In genomic region chr7:122887198-122887597, GRCh38 we compare ENCODE assay signal across 8 cellular contexts. TPM values are rescaled to one million over a fixed set of nuclear protein-coding genes. Genes with fewer than 3 reads are reported as not detected.
DNase-seq lines count a peak whose midpoint lies in the region; ATAC-seq and TF ChIP-seq lines count a peak whose summit lies in the region.

No MANE protein-coding gene starts in this region.

- ATAC-seq in SK-N-SH treated with all-trans-retinoic acid at 6 μM for 48 hours, result peak; percentile 77

- H3K27me3 ChIP-seq in CD4-positive, alpha-beta memory T cell (ENCODE audit: insufficient read depth, low read length), result peaks cover 16% of the 10 kb centered on the region
- peaks cover 0 to 23% (median 0%) of the 10 kb centered on the region in 4 donors for H3K27me3 ChIP-seq in esophagus squamous epithelium

- 2% methylated on average over 7 to 12 of the region's 12 CpGs for WGBS in esophagus squamous epithelium, 2 donors

- CTCF ChIA-PET in CD4-positive, alpha-beta memory T cell (lab: Charles Lee; ENCODE audit: partially characterized antibody), result no interaction called here

- intact Hi-C loops in CD4-positive, alpha-beta memory T cell (cut with micrococcal nuclease), result no loop called here
- intact Hi-C loops in esophagus squamous epithelium (cut with DNase I), result no loop called here

- no peak overlapping the region for H3K27ac ChIP-seq in CD4-positive, alpha-beta memory T cell (ENCODE audit: low read depth, low read length)
- peak overlapping the region; percentile 82 to 94 (median 87) for H3K27ac ChIP-seq in esophagus squamous epithelium

- POLR2A ChIA-PET in CD4-positive, alpha-beta memory T cell (lab: Charles Lee; ENCODE audit: partially characterized antibody), result no interaction called here

- H3K4me3 Mint-ChIP-seq in CD4-positive, alpha-beta memory T cell, result peak overlapping the region in 6 of 8 donors; percentile 13 to 68 (median 46)
- H3K4me3 Mint-ChIP-seq in mesothelial cell of epicardium, result peak overlapping the region; percentile 78
- H3K4me3 Mint-ChIP-seq in type B pancreatic cell, result peak overlapping the region; percentile 91

- H3K4me3 ChIP-seq in CD4-positive, alpha-beta memory T cell (ENCODE audit: low read length in 2 of 2), result no peak overlapping the region
- H3K4me3 ChIP-seq in esophagus squamous epithelium, result peak overlapping the region; percentile 56 to 93 (median 70)

- H3K4me1 ChIP-seq in CD4-positive, alpha-beta memory T cell (ENCODE audit: insufficient read depth, low read length), result no peaks in the 10 kb centered on the region
- peaks cover 0 to 46% (median 0%) of the 10 kb centered on the region in 3 donors for H3K4me1 ChIP-seq in esophagus squamous epithelium

- TF ChIP-seq POLR2A in esophagus squamous epithelium (IDR thresholded peaks at IDR 0.05), result no peak

- H3K9me3 Mint-ChIP-seq in CD4-positive, alpha-beta memory T cell, result peaks cover 0 to 17% (median 2%) of the 10 kb centered on the region in 8 donors
- no peaks in the 10 kb centered on the region for H3K9me3 Mint-ChIP-seq in mesothelial cell of epicardium
- H3K9me3 Mint-ChIP-seq in type B pancreatic cell, result no peaks in the 10 kb centered on the region

- H3K9me3 ChIP-seq in CD4-positive, alpha-beta memory T cell (ENCODE audit: control insufficient read depth in 1 of 2, low read length in 2 of 2), result no peaks in the 10 kb centered on the region
- no peaks in the 10 kb centered on the region for H3K9me3 ChIP-seq in esophagus squamous epithelium

- DNase-seq in CD4-positive, alpha-beta memory T cell, result no peak
- DNase-seq in HK-2 (ENCODE audit: unreplicated experiment) (peak; percentile 66), esophagus squamous epithelium (lab: John Stamatoyannopoulos, UW) (no peak), mesothelial cell of epicardium (ENCODE audit: low spot score in 2 of 2, unreplicated experiment in 2 of 2) (peak; percentile 22 to 60), type B pancreatic cell (ENCODE audit: extremely low spot score, unreplicated experiment) (peak; percentile 68), activated T-cell treated with anti-CD3 and anti-CD28 coated beads for 4 hours (no peak), NCI-H128 (lab: John Stamatoyannopoulos, UW; ENCODE audit: unreplicated experiment) (no peak)

- H3K27me3 Mint-ChIP-seq in CD4-positive, alpha-beta memory T cell, result peaks cover 25 to 32% of the 10 kb centered on the region in 2 donors
- H3K27me3 Mint-ChIP-seq in mesothelial cell of epicardium (ENCODE audit: low read depth) (peaks cover 43% of the 10 kb centered on the region), type B pancreatic cell (peaks cover 48% of the 10 kb centered on the region)

- peaks cover 1 to 10% (median 5%) of the 10 kb centered on the region in 4 donors for H3K4me1 Mint-ChIP-seq in CD4-positive, alpha-beta memory T cell
- peaks cover 25% of the 10 kb centered on the region for H3K4me1 Mint-ChIP-seq in mesothelial cell of epicardium
- H3K4me1 Mint-ChIP-seq in type B pancreatic cell (ENCODE audit: unreplicated experiment), result peaks cover 17% of the 10 kb centered on the region

- peak in 1 of 6 experiments; percentile 21 for TF ChIP-seq CTCF in esophagus squamous epithelium (IDR thresholded peaks at IDR 0.05)
- no peak for TF ChIP-seq CTCF in mesothelial cell of epicardium (IDR thresholded peaks at IDR 0.05; ENCODE audit: unreplicated experiment)
- TF ChIP-seq CTCF in type B pancreatic cell (conservative IDR thresholded peaks at IDR 0.05), result peak; percentile 43

- no peaks in the 10 kb centered on the region for H3K36me3 ChIP-seq in CD4-positive, alpha-beta memory T cell (ENCODE audit: insufficient read depth, low read length)
- no peaks in the 10 kb centered on the region for H3K36me3 ChIP-seq in esophagus squamous epithelium

- H3K27ac Mint-ChIP-seq in CD4-positive, alpha-beta memory T cell, result peak overlapping the region in 1 of 7 donors; percentile 57
- H3K27ac Mint-ChIP-seq in mesothelial cell of epicardium (peak overlapping the region; percentile 19), type B pancreatic cell (peak overlapping the region; percentile 72)

- no peaks in the 10 kb centered on the region for H3K36me3 Mint-ChIP-seq in CD4-positive, alpha-beta memory T cell
- H3K36me3 Mint-ChIP-seq in mesothelial cell of epicardium (no peaks in the 10 kb centered on the region), type B pancreatic cell (no peaks in the 10 kb centered on the region)

TF ChIP-seq in SK-N-SH treated with all-trans-retinoic acid at 6 μM for 48 hours, 23 proteins besides CTCF, POLR2A, EP300 and RAD21:
- TF ChIP-seq ZNF565 (CRISPR knock-in tag; conservative IDR thresholded peaks at IDR 0.05; ENCODE audit: low read depth) (no peak), TOX (CRISPR knock-in tag; IDR thresholded peaks at IDR 0.05; ENCODE audit: borderline replicate concordance) (no peak), ZNF70 (CRISPR knock-in tag; IDR thresholded peaks at IDR 0.05) (no peak), ZFP30 (CRISPR knock-in tag; IDR thresholded peaks at IDR 0.05) (no peak), ZNF8 (CRISPR knock-in tag; IDR thresholded peaks at IDR 0.05) (no peak), ZC3H10 (CRISPR knock-in tag; IDR thresholded peaks at IDR 0.05) (no peak)
- TF ChIP-seq, protein P1, sequence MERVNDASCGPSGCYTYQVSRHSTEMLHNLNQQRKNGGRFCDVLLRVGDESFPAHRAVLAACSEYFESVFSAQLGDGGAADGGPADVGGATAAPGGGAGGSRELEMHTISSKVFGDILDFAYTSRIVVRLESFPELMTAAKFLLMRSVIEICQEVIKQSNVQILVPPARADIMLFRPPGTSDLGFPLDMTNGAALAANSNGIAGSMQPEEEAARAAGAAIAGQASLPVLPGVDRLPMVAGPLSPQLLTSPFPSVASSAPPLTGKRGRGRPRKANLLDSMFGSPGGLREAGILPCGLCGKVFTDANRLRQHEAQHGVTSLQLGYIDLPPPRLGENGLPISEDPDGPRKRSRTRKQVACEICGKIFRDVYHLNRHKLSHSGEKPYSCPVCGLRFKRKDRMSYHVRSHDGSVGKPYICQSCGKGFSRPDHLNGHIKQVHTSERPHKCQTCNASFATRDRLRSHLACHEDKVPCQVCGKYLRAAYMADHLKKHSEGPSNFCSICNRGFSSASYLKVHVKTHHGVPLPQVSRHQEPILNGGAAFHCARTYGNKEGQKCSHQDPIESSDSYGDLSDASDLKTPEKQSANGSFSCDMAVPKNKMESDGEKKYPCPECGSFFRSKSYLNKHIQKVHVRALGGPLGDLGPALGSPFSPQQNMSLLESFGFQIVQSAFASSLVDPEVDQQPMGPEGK (CRISPR knock-in tag; IDR thresholded peaks at IDR 0.05; ENCODE audit: borderline replicate concordance), result no peak
- TF ChIP-seq, protein P2, sequence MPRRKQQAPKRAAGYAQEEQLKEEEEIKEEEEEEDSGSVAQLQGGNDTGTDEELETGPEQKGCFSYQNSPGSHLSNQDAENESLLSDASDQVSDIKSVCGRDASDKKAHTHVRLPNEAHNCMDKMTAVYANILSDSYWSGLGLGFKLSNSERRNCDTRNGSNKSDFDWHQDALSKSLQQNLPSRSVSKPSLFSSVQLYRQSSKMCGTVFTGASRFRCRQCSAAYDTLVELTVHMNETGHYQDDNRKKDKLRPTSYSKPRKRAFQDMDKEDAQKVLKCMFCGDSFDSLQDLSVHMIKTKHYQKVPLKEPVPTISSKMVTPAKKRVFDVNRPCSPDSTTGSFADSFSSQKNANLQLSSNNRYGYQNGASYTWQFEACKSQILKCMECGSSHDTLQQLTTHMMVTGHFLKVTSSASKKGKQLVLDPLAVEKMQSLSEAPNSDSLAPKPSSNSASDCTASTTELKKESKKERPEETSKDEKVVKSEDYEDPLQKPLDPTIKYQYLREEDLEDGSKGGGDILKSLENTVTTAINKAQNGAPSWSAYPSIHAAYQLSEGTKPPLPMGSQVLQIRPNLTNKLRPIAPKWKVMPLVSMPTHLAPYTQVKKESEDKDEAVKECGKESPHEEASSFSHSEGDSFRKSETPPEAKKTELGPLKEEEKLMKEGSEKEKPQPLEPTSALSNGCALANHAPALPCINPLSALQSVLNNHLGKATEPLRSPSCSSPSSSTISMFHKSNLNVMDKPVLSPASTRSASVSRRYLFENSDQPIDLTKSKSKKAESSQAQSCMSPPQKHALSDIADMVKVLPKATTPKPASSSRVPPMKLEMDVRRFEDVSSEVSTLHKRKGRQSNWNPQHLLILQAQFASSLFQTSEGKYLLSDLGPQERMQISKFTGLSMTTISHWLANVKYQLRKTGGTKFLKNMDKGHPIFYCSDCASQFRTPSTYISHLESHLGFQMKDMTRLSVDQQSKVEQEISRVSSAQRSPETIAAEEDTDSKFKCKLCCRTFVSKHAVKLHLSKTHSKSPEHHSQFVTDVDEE (CRISPR knock-in tag; IDR thresholded peaks at IDR 0.05), result no peak

RNA-seq across cellular contexts. Expression of gene CADPS2, which starts 0.9 kb away (rescaled TPM):
- total RNA-seq in CD4-positive, alpha-beta memory T cell, result not detected
- polyA plus RNA-seq in CD4-positive, alpha-beta memory T cell, result not detected
- 1 to 10 TPM; 2.2 to 9.2 (median 5.7) TPM for total RNA-seq in esophagus squamous epithelium
- total RNA-seq in mesothelial cell of epicardium, result 1.9 to 2.7 TPM (median 2.3 TPM) in 3 replicates
- 6.6 and 10.1 TPM in 2 replicates for total RNA-seq in type B pancreatic cell (ENCODE audit: low replicate concordance)

Comparison
In these comparisons a context has a peak if more than half of its experiments do, and no peak if none do; other contexts are left out.
1. DNase-seq: peak in HK-2 (single experiment), mesothelial cell of epicardium (2 of 2) and type B pancreatic cell (single experiment); none in CD4-positive, alpha-beta memory T cell (0 of 5), esophagus squamous epithelium (single experiment), activated T-cell treated with anti-CD3 and anti-CD28 coated beads for 4 hours (single experiment) and NCI-H128 (single experiment).
2. H3K4me3 ChIP-seq: peak in esophagus squamous epithelium (4 of 4); none in CD4-positive, alpha-beta memory T cell (0 of 2).
3. Peak in every context shown above with its lines, with median percentiles within 50 percentile points of each other: H3K4me3 Mint-ChIP-seq.